In genomic region chr3:152360303-152360702, GRCh38 we compare ENCODE assay signal across 16 cellular contexts.
DNase-seq lines count a peak whose midpoint lies in the region; ATAC-seq, FAIRE-seq and TF ChIP-seq lines count a peak whose summit lies in the region.
"Had no signal": no experiment of that assay in that cellular context is flagged by ENCODE, and none has a peak within 500 bp of the region (broad histone marks: within the 10 kb centered on the region; RNA-seq: fewer than 3 reads in every experiment).

No MANE protein-coding gene starts in this region.

- no peaks in the 10 kb centered on the region for H3K27me3 ChIP-seq in CD8-positive, alpha-beta T cell (ENCODE audit: insufficient read depth, low read length)
- no peaks in the 10 kb centered on the region for H3K27me3 ChIP-seq in BE2C
- H3K27me3 ChIP-seq: body of pancreas had no signal

- H3K9me3 Mint-ChIP-seq in CD8-positive, alpha-beta T cell, result no peaks in the 10 kb centered on the region
- H3K9me3 Mint-ChIP-seq in activated B cell treated with CpG ODN at 0.5 μM for 24 hours, result no peaks in the 10 kb centered on the region
- H3K9me3 Mint-ChIP-seq in naive B cell, result no peaks in the 10 kb centered on the region

- no peak for TF ChIP-seq POLR2A in A549 (IDR thresholded peaks at IDR 0.05; ENCODE audit: low read length)

- no peak overlapping the region for H3K4me3 Mint-ChIP-seq in CD8-positive, alpha-beta T cell
- H3K4me3 Mint-ChIP-seq in activated B cell treated with CpG ODN at 0.5 μM for 24 hours, result no peak overlapping the region
- no peak overlapping the region for H3K4me3 Mint-ChIP-seq in naive B cell

- H3K4me3 ChIP-seq in A549, result no peak overlapping the region
- H3K4me3 ChIP-seq in CD8-positive, alpha-beta T cell (ENCODE audit: low read depth, low read length), result no peak overlapping the region
- H3K4me3 ChIP-seq in BE2C (ENCODE audit: low read depth, low read length), result no peak overlapping the region
- H3K4me3 ChIP-seq: body of pancreas, thoracic aorta had no signal

- TF ChIP-seq CTCF in A549 (IDR thresholded peaks at IDR 0.05), result no peak
- no peak for TF ChIP-seq CTCF in CD8-positive, alpha-beta T cell (IDR thresholded peaks at IDR 0.05)
- no peak for TF ChIP-seq CTCF in activated B cell treated with CpG ODN at 0.5 μM for 24 hours (IDR thresholded peaks at IDR 0.05)
- TF ChIP-seq CTCF in BE2C (IDR thresholded peaks at IDR 0.05; ENCODE audit: low read depth, low read length), result no peak

- no peak overlapping the region for H3K27ac ChIP-seq in A549
- H3K27ac ChIP-seq in CD8-positive, alpha-beta T cell (ENCODE audit: low read depth, low read length), result no peak overlapping the region
- H3K27ac ChIP-seq: body of pancreas had no signal

- peak overlapping the region; percentile 47; the same call in 2 of the 3 replicates for H3K4me2 ChIP-seq in A549

- H3K27ac Mint-ChIP-seq in CD8-positive, alpha-beta T cell, result peak overlapping the region; percentile 55
- H3K27ac Mint-ChIP-seq in activated B cell treated with CpG ODN at 0.5 μM for 24 hours (peak overlapping the region; percentile 42), naive B cell (peak overlapping the region; percentile 2 to 89 (median 52))

- no peak for FAIRE-seq in A549 (lab: Jason Lieb, UNC)

- H3K36me3 ChIP-seq in CD8-positive, alpha-beta T cell (ENCODE audit: insufficient read depth, low read length), result peaks cover 3% of the 10 kb centered on the region
- no peaks in the 10 kb centered on the region for H3K36me3 ChIP-seq in BE2C
- H3K36me3 ChIP-seq: thoracic aorta had no signal

- no peak for TF ChIP-seq RAD21 in A549 (conservative IDR thresholded peaks at IDR 0.05 in 1 of 2, IDR thresholded peaks at IDR 0.05 in 1 of 2)

- CTCF ChIA-PET in A549 (lab: Yijun Ruan, JAX), result interaction anchor here (1.1 kb wide), 1 partner anchor 84 kb away, joined by 4 read pairs; no protein-coding TSS in a partner anchor
- CTCF ChIA-PET in CD8-positive, alpha-beta T cell (lab: Charles Lee), result interaction anchor here (1.2 kb wide), 1 partner anchor 16 kb away, joined by 3 read pairs; no protein-coding TSS in a partner anchor
- CTCF ChIA-PET in activated B cell treated with CpG ODN at 0.5 μM for 24 hours (lab: Charles Lee), result interaction anchor here (0.8 kb wide), 1 partner anchor 39 kb away, joined by 3 read pairs; no protein-coding TSS in a partner anchor

- WGBS in A549 (ENCODE audit: missing lambda C conversion rate), result 47% methylated on average over 2 of the region's 2 CpGs

- POLR2A ChIA-PET in A549 (lab: Yijun Ruan, JAX), result no interaction called here
- POLR2A ChIA-PET in CD8-positive, alpha-beta T cell (lab: Charles Lee), result interaction anchor here (0.7 kb wide), 1 partner anchor 27 kb away, joined by 3 read pairs; no protein-coding TSS in a partner anchor
- POLR2A ChIA-PET in activated B cell treated with CpG ODN at 0.5 μM for 24 hours (lab: Charles Lee), result interaction anchor here (0.6 to 0.8 kb wide), 2 partner anchors 9 to 13 kb away, joined by 3 to 5 read pairs; no protein-coding TSS in a partner anchor

- DNase-seq in A549 (ENCODE audit: low read depth in 1 of 2, low spot score in 1 of 2) (no peak), activated B cell treated with CpG ODN at 0.5 μM for 24 hours (no peak), naive B cell (no peak), ureter (ENCODE audit: low spot score) (no peak), BE2C (no peak)
- no peak for DNase-seq in CD8-positive, alpha-beta T cell
- DNase-seq: activated gamma-delta T cell, body of pancreas, dermis blood vessel endothelial cell, DMS153, HCEC 1CT, NCI-H2171 treated with DMSO at 0.1 percent for 48 hours, NCI-H774 had no signal

- peaks cover 62% of the 10 kb centered on the region for H3K4me1 ChIP-seq in A549
- H3K4me1 ChIP-seq in CD8-positive, alpha-beta T cell (ENCODE audit: insufficient read depth, low read length), result peaks cover 54% of the 10 kb centered on the region
- peaks cover 22% of the 10 kb centered on the region; the same call in 1 of the 2 replicates for H3K4me1 ChIP-seq in BE2C

- H3K9me3 ChIP-seq in A549, result no peaks in the 10 kb centered on the region
- H3K9me3 ChIP-seq in CD8-positive, alpha-beta T cell (ENCODE audit: low read length), result no peaks in the 10 kb centered on the region
- no peaks in the 10 kb centered on the region for H3K9me3 ChIP-seq in BE2C
- H3K9me3 ChIP-seq: body of pancreas, thoracic aorta had no signal

- intact Hi-C loops in CD8-positive, alpha-beta T cell (cut with DNase I, micrococcal nuclease), result no loop called here
- intact Hi-C loops in activated B cell treated with CpG ODN at 0.5 μM for 24 hours (cut with micrococcal nuclease), result no loop called here

- H3K27me3 Mint-ChIP-seq in CD8-positive, alpha-beta T cell (ENCODE audit: low read depth), result no peaks in the 10 kb centered on the region
- H3K27me3 Mint-ChIP-seq in activated B cell treated with CpG ODN at 0.5 μM for 24 hours, result no peaks in the 10 kb centered on the region
- no peaks in the 10 kb centered on the region for H3K27me3 Mint-ChIP-seq in naive B cell

- peaks cover 68% of the 10 kb centered on the region for H3K36me3 Mint-ChIP-seq in CD8-positive, alpha-beta T cell
- H3K36me3 Mint-ChIP-seq in activated B cell treated with CpG ODN at 0.5 μM for 24 hours (ENCODE audit: low read depth), result peaks cover 59% of the 10 kb centered on the region
- peaks cover 22 to 29% of the 10 kb centered on the region in 2 donors for H3K36me3 Mint-ChIP-seq in naive B cell

- TF ChIP-seq EP300 in A549 (IDR thresholded peaks at IDR 0.05), result no peak

- peaks cover 81% of the 10 kb centered on the region for H3K4me1 Mint-ChIP-seq in CD8-positive, alpha-beta T cell (ENCODE audit: low read depth)
- H3K4me1 Mint-ChIP-seq in activated B cell treated with CpG ODN at 0.5 μM for 24 hours (peaks cover 73% of the 10 kb centered on the region), naive B cell (peaks cover 46 to 68% (median 61%) of the 10 kb centered on the region in 3 donors)

- ATAC-seq in A549, result no peak
- no peak for ATAC-seq in CD8-positive, alpha-beta T cell
- ATAC-seq in activated B cell treated with CpG ODN at 0.5 μM for 24 hours (ENCODE audit: low read depth), result no peak
- ATAC-seq in naive B cell (ENCODE audit: low read depth in 2 of 2), result no peak
- ATAC-seq in GM19023 (IDR thresholded peaks at IDR 0.05; ENCODE audit: unreplicated experiment), result no peak
- no peak for ATAC-seq in HG02852 (IDR thresholded peaks at IDR 0.05; ENCODE audit: unreplicated experiment)
- ATAC-seq: body of pancreas had no signal

TF ChIP-seq in A549, 52 proteins besides CTCF, POLR2A, EP300 and RAD21:
- no peak for TF ChIP-seq CBX2 (IDR thresholded peaks at IDR 0.05; ENCODE audit: borderline replicate concordance, low read depth)
- TF ChIP-seq, protein P1, sequence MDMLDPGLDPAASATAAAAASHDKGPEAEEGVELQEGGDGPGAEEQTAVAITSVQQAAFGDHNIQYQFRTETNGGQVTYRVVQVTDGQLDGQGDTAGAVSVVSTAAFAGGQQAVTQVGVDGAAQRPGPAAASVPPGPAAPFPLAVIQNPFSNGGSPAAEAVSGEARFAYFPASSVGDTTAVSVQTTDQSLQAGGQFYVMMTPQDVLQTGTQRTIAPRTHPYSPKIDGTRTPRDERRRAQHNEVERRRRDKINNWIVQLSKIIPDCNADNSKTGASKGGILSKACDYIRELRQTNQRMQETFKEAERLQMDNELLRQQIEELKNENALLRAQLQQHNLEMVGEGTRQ (IDR thresholded peaks at IDR 0.05), result no peak
- TF ChIP-seq TP53 (CRISPR knock-in tag; IDR thresholded peaks at IDR 0.05), result no peak
- no peak for TF ChIP-seq ZFP36 (IDR thresholded peaks at IDR 0.05; ENCODE audit: borderline replicate concordance, partially characterized antibody)
- TF ChIP-seq NFE2L2 (conservative IDR thresholded peaks at IDR 0.05; ENCODE audit: low read length), result no peak
- TF ChIP-seq, protein P2, sequence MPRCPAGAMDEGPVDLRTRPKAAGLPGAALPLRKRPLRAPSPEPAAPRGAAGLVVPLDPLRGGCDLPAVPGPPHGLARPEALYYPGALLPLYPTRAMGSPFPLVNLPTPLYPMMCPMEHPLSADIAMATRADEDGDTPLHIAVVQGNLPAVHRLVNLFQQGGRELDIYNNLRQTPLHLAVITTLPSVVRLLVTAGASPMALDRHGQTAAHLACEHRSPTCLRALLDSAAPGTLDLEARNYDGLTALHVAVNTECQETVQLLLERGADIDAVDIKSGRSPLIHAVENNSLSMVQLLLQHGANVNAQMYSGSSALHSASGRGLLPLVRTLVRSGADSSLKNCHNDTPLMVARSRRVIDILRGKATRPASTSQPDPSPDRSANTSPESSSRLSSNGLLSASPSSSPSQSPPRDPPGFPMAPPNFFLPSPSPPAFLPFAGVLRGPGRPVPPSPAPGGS (IDR thresholded peaks at IDR 0.05), result no peak
- TF ChIP-seq BHLHE40 (IDR thresholded peaks at IDR 0.05; ENCODE audit: low read depth, low read length), result no peak
TF ChIP-seq in A549: peak in this region for 0.
